Comparison of ENCODE assay signal across 15 cellular contexts in the genomic region with DNA sequence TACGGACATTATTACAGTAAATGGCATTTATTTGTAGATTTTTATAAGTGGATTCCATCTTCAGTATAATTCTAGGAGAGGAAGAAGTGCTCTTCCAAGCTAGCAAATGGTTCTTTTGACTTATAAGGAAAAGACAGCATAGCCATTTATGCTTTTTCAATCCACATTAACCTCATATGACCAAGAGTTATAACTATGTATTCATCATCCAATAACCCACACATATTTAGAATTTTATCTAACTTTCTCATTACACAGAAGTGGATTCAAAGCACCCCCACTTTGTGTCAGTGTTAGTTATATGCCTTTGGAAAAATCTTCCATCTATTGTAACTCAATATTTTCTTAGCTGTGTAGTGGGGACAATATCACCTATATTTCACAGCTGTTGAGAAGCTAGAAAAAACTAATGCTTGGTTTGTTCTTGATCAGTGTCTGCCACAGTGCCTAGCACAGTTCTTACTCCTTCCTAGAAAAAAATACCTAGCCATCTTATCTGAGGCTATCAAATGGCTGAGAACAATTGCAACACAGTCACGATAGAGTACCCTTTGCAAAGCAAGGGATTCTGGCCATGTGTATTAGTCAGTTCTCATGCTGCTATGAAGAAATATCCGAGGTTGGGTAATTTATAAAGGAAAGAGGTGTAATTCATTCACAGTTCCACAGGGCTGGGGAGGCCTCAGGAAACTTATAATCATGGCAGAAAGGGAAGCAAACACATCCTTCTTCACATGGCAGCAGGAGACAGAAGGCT.
"Had no signal": no experiment of that assay in that cellular context is flagged by ENCODE, and none has a peak within 500 bp of the region (broad histone marks: within the 10 kb centered on the region; RNA-seq: fewer than 3 reads in every experiment).

No MANE protein-coding gene starts in this region.

- H3K4me3 Mint-ChIP-seq: activated CD4-positive, alpha-beta memory T cell treated with anti-CD3 and anti-CD28 coated beads for 36 hours; activated CD8-positive, alpha-beta memory T cell treated with anti-CD3 and anti-CD28 coated beads, Interleukin-2, amount 10 ng/mL, durations not matched to agents 7 days and 5 days; activated naive CD4-positive, alpha-beta T cell treated with anti-CD3 and anti-CD28 coated beads, Interleukin-2, amount 50 U/mL, for 24 hours; immature natural killer cell; naive thymus-derived CD4-positive, alpha-beta T cell; stimulated activated memory B cell treated with anti-CD40 and anti-IgM and Interleukin-4, amounts not matched to agents 10 μg/mL and 1 μg/mL and 100 μg/mL, for 72 hours; T-helper 17 cell had no signal

- H3K36me3 Mint-ChIP-seq: activated CD4-positive, alpha-beta memory T cell treated with anti-CD3 and anti-CD28 coated beads for 36 hours; activated CD8-positive, alpha-beta memory T cell treated with anti-CD3 and anti-CD28 coated beads, Interleukin-2, amount 10 ng/mL, durations not matched to agents 7 days and 5 days; activated naive CD4-positive, alpha-beta T cell treated with anti-CD3 and anti-CD28 coated beads, Interleukin-2, amount 50 U/mL, for 24 hours; immature natural killer cell; naive thymus-derived CD4-positive, alpha-beta T cell; stimulated activated memory B cell treated with anti-CD40 and anti-IgM and Interleukin-4, amounts not matched to agents 10 μg/mL and 1 μg/mL and 100 μg/mL, for 72 hours had no signal

- H3K4me3 ChIP-seq: heart left ventricle, lung, thyroid gland had no signal

- H3K36me3 ChIP-seq: heart left ventricle, thyroid gland, WERI-Rb-1 had no signal

- H3K4me1 Mint-ChIP-seq: activated CD8-positive, alpha-beta memory T cell treated with anti-CD3 and anti-CD28 coated beads, Interleukin-2, amount 10 ng/mL, durations not matched to agents 7 days and 5 days; activated naive CD4-positive, alpha-beta T cell treated with anti-CD3 and anti-CD28 coated beads, Interleukin-2, amount 50 U/mL, for 24 hours; immature natural killer cell; naive thymus-derived CD4-positive, alpha-beta T cell; stimulated activated memory B cell treated with anti-CD40 and anti-IgM and Interleukin-4, amounts not matched to agents 10 μg/mL and 1 μg/mL and 100 μg/mL, for 72 hours; T-helper 17 cell had no signal

- ATAC-seq: activated CD8-positive, alpha-beta memory T cell treated with anti-CD3 and anti-CD28 coated beads, Interleukin-2, amount 10 ng/mL, durations not matched to agents 7 days and 5 days; heart left ventricle; left colon; naive thymus-derived CD4-positive, alpha-beta T cell; stimulated activated memory B cell treated with anti-CD40 and anti-IgM and Interleukin-4, amounts not matched to agents 10 μg/mL and 1 μg/mL and 100 μg/mL, for 72 hours; T-helper 17 cell had no signal

- H3K27ac Mint-ChIP-seq: activated CD4-positive, alpha-beta memory T cell treated with anti-CD3 and anti-CD28 coated beads for 36 hours; activated CD8-positive, alpha-beta memory T cell treated with anti-CD3 and anti-CD28 coated beads, Interleukin-2, amount 10 ng/mL, durations not matched to agents 7 days and 5 days; activated naive CD4-positive, alpha-beta T cell treated with anti-CD3 and anti-CD28 coated beads, Interleukin-2, amount 50 U/mL, for 24 hours; immature natural killer cell; naive thymus-derived CD4-positive, alpha-beta T cell; stimulated activated memory B cell treated with anti-CD40 and anti-IgM and Interleukin-4, amounts not matched to agents 10 μg/mL and 1 μg/mL and 100 μg/mL, for 72 hours; T-helper 17 cell had no signal

- DNase-seq: activated CD4-positive, alpha-beta memory T cell treated with anti-CD3 and anti-CD28 coated beads for 36 hours; activated CD8-positive, alpha-beta memory T cell treated with anti-CD3 and anti-CD28 coated beads, Interleukin-2, amount 10 ng/mL, durations not matched to agents 7 days and 5 days; activated T-cell treated with anti-CD3 and anti-CD28 coated beads, Interleukin-2, amount 50 U/mL, for 1 hour; heart left ventricle; immature natural killer cell; left colon; naive thymus-derived CD4-positive, alpha-beta T cell; retina; T-helper 17 cell; thyroid gland; WERI-Rb-1 had no signal

- H3K27me3 ChIP-seq: heart left ventricle, thyroid gland had no signal

- H3K27me3 Mint-ChIP-seq: activated CD4-positive, alpha-beta memory T cell treated with anti-CD3 and anti-CD28 coated beads for 36 hours; activated CD8-positive, alpha-beta memory T cell treated with anti-CD3 and anti-CD28 coated beads, Interleukin-2, amount 10 ng/mL, durations not matched to agents 7 days and 5 days; activated naive CD4-positive, alpha-beta T cell treated with anti-CD3 and anti-CD28 coated beads, Interleukin-2, amount 50 U/mL, for 24 hours; naive thymus-derived CD4-positive, alpha-beta T cell; stimulated activated memory B cell treated with anti-CD40 and anti-IgM and Interleukin-4, amounts not matched to agents 10 μg/mL and 1 μg/mL and 100 μg/mL, for 72 hours; T-helper 17 cell had no signal

- FAIRE-seq: frontal cortex had no signal
